In the genomic region with DNA sequence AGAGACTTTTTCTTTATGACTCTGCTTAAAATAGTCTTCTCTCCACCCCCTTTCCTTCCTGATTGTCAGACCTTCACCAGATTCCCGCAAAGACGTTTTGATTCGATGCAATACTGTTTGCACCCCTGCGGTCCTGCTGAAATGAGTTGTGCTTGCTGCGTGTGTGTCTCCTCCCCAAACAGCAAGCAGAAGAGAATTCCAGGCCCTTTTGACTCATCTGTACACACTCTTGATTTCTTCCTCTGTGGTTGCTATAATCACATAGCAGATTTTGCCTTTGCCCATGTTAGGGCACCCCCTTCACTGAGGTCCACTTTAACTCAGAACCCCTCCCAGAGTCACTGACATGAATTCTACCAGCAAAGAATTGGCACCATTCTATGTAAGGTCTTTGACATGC, we compare ENCODE assay signal across 17 cellular contexts.
A peak's percentile ranks its signal among the peaks of the same experiment; 100 is the strongest.
DNase-seq lines count a peak whose midpoint lies in the region; FAIRE-seq and TF ChIP-seq lines count a peak whose summit lies in the region.
"Had no signal": no experiment of that assay in that cellular context is flagged by ENCODE, and none has a peak within 500 bp of the region (broad histone marks: within the 10 kb centered on the region; RNA-seq: fewer than 3 reads in every experiment).

No MANE protein-coding gene starts in this region.

- H3K4me3 ChIP-seq in AG10803 (ENCODE audit: low read length) (no peak overlapping the region), astrocyte of the spinal cord (ENCODE audit: low read depth, low read length) (no peak overlapping the region), keratinocyte (ENCODE audit: control insufficient read depth in 2 of 3, extremely low read depth in 1 of 3, insufficient read depth in 2 of 3, low read depth in 1 of 3, low read length in 3 of 3) (no peak overlapping the region), stomach (no peak overlapping the region)
- H3K4me3 ChIP-seq: right lobe of liver had no signal

- H2AFZ ChIP-seq in keratinocyte (ENCODE audit: control insufficient read depth, low read length), result peak overlapping the region; percentile 10

- no peak for TF ChIP-seq EP300 in stomach (IDR thresholded peaks at IDR 0.05)

- no peak for TF ChIP-seq CTCF in AG10803 (conservative IDR thresholded peaks at IDR 0.05; ENCODE audit: low read length)
- TF ChIP-seq CTCF in astrocyte of the spinal cord (IDR thresholded peaks at IDR 0.05; ENCODE audit: low read depth, low read length), result no peak
- TF ChIP-seq CTCF in keratinocyte (optimal IDR thresholded peaks at IDR 0.05 in 1 of 3, IDR thresholded peaks at IDR 0.05 in 1 of 3, conservative IDR thresholded peaks at IDR 0.05 in 1 of 3; ENCODE audit: extremely low read depth in 1 of 3, insufficient read depth in 2 of 3, low read length in 3 of 3), result no peak
- no peak for TF ChIP-seq CTCF in stomach (IDR thresholded peaks at IDR 0.05)

- no peaks in the 10 kb centered on the region for H4K20me1 ChIP-seq in keratinocyte (ENCODE audit: control insufficient read depth, extremely low read depth, insufficient read depth, low read length)

- in situ Hi-C loops in astrocyte of the spinal cord (cut with HindIII; ENCODE audit: low sequenced_read_pairs), result no loop called here

- H3K36me3 ChIP-seq in keratinocyte (ENCODE audit: control insufficient read depth in 2 of 2, extremely low read depth in 1 of 2, insufficient read depth in 2 of 2, low read length in 2 of 2), result no peaks in the 10 kb centered on the region
- no peaks in the 10 kb centered on the region for H3K36me3 ChIP-seq in stomach
- H3K36me3 ChIP-seq: right lobe of liver had no signal

- WGBS in stomach, 5 donors, result 79 to 84% (median 80%) methylated on average over 5 of the region's 5 CpGs

- no peak overlapping the region for H3K9ac ChIP-seq in keratinocyte (ENCODE audit: control insufficient read depth, extremely low read depth, insufficient read depth, low read length)

- no peak for TF ChIP-seq POLR2A in stomach (IDR thresholded peaks at IDR 0.05)

- H3K79me2 ChIP-seq in keratinocyte (ENCODE audit: control insufficient read depth, insufficient read depth, low read length), result no peaks in the 10 kb centered on the region

- no peak overlapping the region for H3K4me2 ChIP-seq in keratinocyte (ENCODE audit: control insufficient read depth, extremely low read depth, insufficient read depth, low read depth, low read length)

- dilution Hi-C loops in keratinocyte (cut with MboI; ENCODE audit: extremely low pct_ligation_motif_present, low sequenced_read_pairs), result no loop called here

- peak; percentile 94 for DNase-seq in AG10803 (ENCODE audit: low read depth)
- DNase-seq in GM04503 (ENCODE audit: low read depth), result peak; percentile 84
- peak; percentile 82 for DNase-seq in astrocyte of the spinal cord (ENCODE audit: low read depth, low spot score)
- no peak for DNase-seq in keratinocyte (ENCODE audit: low read depth, low spot score)
- no peak for DNase-seq in HPDE6-E6E7 (ENCODE audit: extremely low spot score)
- no peak for DNase-seq in stomach
- DNase-seq in NCI-H524 (lab: John Stamatoyannopoulos, UW), result no peak
- DNase-seq in activated naive CD4-positive, alpha-beta T cell treated with anti-CD3 and anti-CD28 coated beads, Interleukin-2, amount 50 U/mL, for 16 hours, result no peak
- DNase-seq: activated CD4-positive, alpha-beta T cell treated with anti-CD3 and anti-CD28 coated beads, Interleukin-2, amount 50 U/mL, for 4 hours; activated naive CD4-positive, alpha-beta T cell treated with anti-CD3 and anti-CD28 coated beads, Interleukin-2, amount 10 ng/mL, durations not matched to agents 7 days and 5 days; activated T-cell treated with anti-CD3 and anti-CD28 coated beads for 4 hours; left ventricle myocardium superior; NCI-H1694 treated with DMSO at 0.1 percent for 48 hours; right lobe of liver had no signal

- no peaks in the 10 kb centered on the region for H3K9me3 ChIP-seq in keratinocyte (ENCODE audit: control insufficient read depth, low read depth, low read length)
- no peaks in the 10 kb centered on the region for H3K9me3 ChIP-seq in stomach
- H3K9me3 ChIP-seq: right lobe of liver had no signal

- intact Hi-C loops in stomach (cut with DNase I; ENCODE audit: low total_unique reads), result no loop called here

- H3K4me1 ChIP-seq in keratinocyte (ENCODE audit: control insufficient read depth, extremely low read depth, insufficient read depth, low read length), result no peaks in the 10 kb centered on the region
- no peaks in the 10 kb centered on the region for H3K4me1 ChIP-seq in stomach
- H3K4me1 ChIP-seq: right lobe of liver had no signal

- no peaks in the 10 kb centered on the region for H3K9me1 ChIP-seq in keratinocyte (ENCODE audit: control insufficient read depth, extremely low read depth, insufficient read depth, low read length)

- no peak for FAIRE-seq in keratinocyte (lab: Jason Lieb, UNC)
- FAIRE-seq: G401.6, urothelium cell line had no signal

- no peak overlapping the region for H3K27ac ChIP-seq in keratinocyte (ENCODE audit: control insufficient read depth, insufficient read depth, low read length)
- no peak overlapping the region for H3K27ac ChIP-seq in stomach
- H3K27ac ChIP-seq: epithelial cell of prostate, right lobe of liver had no signal

- no peaks in the 10 kb centered on the region for H3K27me3 ChIP-seq in keratinocyte (ENCODE audit: control insufficient read depth, extremely low read depth, insufficient read depth, low read length)
- H3K27me3 ChIP-seq in stomach, result no peaks in the 10 kb centered on the region
- H3K27me3 ChIP-seq: right lobe of liver had no signal

Comparison
In these comparisons a context has a peak if more than half of its experiments do, and no peak if none do; other contexts are left out.
1. DNase-seq: peak in AG10803 (single experiment), GM04503 (single experiment) and astrocyte of the spinal cord (single experiment); none in keratinocyte (single experiment), HPDE6-E6E7 (single experiment), stomach (single experiment), NCI-H524 (0 of 2) and activated naive CD4-positive, alpha-beta T cell treated with anti-CD3 and anti-CD28 coated beads, Interleukin-2, amount 50 U/mL, for 16 hours (single experiment).